ENCODE assay signal across 1 cellular context in the genomic region with DNA sequence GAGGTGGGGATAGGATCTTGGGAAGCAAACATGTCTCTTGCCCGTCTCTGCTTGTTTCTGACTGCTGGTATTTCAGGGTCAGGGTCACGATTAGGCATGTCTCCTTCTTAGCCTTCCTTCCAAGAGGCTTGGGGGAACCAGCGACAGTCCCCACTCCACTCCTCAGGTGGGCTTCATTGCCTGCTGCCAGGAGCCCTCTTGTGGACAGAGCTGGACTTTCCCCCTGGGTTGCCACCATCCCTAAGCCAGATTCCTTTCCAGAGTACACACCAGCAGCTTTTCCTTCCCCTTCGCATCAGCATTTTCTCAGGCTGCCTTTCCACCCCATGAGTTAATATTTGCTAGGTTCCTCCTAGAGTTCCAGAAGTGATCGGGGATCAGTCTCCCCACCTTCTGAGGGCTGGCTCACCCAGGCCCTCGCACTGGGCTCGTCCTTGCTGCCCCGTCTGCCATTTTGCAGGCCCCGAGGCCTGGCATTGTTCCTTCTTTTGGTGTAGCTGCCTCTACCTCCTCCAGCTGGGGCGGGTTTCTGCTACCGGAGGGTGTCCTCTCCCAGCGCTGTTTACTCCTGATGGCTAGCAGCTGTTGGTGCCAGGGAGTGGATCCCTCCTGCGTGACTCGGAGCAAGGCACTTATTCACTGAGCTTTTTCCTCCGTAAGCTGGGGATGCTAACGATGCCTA.
TF ChIP-seq lines count a peak whose summit lies in the region.

No MANE protein-coding gene starts in this region.

TF ChIP-seq in endothelial cell of umbilical vein, 7 proteins besides CTCF, POLR2A, EP300 and RAD21:
- TF ChIP-seq JUN (IDR thresholded peaks at IDR 0.05; ENCODE audit: borderline replicate concordance, insufficient read depth, insufficient read length, low read depth) = no peak
- TF ChIP-seq EZH2 (IDR thresholded peaks at IDR 0.05; ENCODE audit: borderline replicate concordance, low read depth, low read length, severe bottlenecking) = no peak
- no peak for TF ChIP-seq FOS (IDR thresholded peaks at IDR 0.05; ENCODE audit: borderline replicate concordance, insufficient read depth, low read length)
- TF ChIP-seq, protein P1, sequence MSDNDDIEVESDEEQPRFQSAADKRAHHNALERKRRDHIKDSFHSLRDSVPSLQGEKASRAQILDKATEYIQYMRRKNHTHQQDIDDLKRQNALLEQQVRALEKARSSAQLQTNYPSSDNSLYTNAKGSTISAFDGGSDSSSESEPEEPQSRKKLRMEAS (IDR thresholded peaks at IDR 0.05; ENCODE audit: insufficient read depth, insufficient read length) = no peak
- TF ChIP-seq GATA2 (IDR thresholded peaks at IDR 0.05; ENCODE audit: insufficient read depth, insufficient read length, low read depth, low read length) = no peak
- no peak for TF ChIP-seq MYC (IDR thresholded peaks at IDR 0.05; ENCODE audit: low read depth, low read length)
- no peak for TF ChIP-seq POLR2AphosphoS5 (IDR thresholded peaks at IDR 0.05; ENCODE audit: insufficient read depth, low read depth, low read length)
TF ChIP-seq in endothelial cell of umbilical vein: peak in this region for 0.
